Comparison of ENCODE assay signal across 12 cellular contexts in genomic region chr1:27618341-27619067, GRCh38. TPM values are rescaled to one million over a fixed set of nuclear protein-coding genes. Genes with fewer than 3 reads are reported as not detected.
DNase-seq lines count a peak whose midpoint lies in the region; ATAC-seq, FAIRE-seq and TF ChIP-seq lines count a peak whose summit lies in the region.
"Had no signal": no experiment of that assay in that cellular context is flagged by ENCODE, and none has a peak within 500 bp of the region (broad histone marks: within the 10 kb centered on the region; RNA-seq: fewer than 3 reads in every experiment).

No MANE protein-coding gene starts in this region.

- H3K4me3 Mint-ChIP-seq in IgD-negative memory B cell (peak overlapping the region in 2 of 4 donors; percentile 11 to 34), endodermal cell (no peak overlapping the region)
- no peak overlapping the region for H3K4me3 Mint-ChIP-seq in activated CD4-positive, alpha-beta memory T cell treated with anti-CD3 and anti-CD28 coated beads for 36 hours

- TF ChIP-seq CTCF in HepG2 (CRISPR knock-in tag; IDR thresholded peaks at IDR 0.05) = no peak
- TF ChIP-seq CTCF in testis (IDR thresholded peaks at IDR 0.05) = no peak
- no peak for TF ChIP-seq CTCF in endodermal cell (conservative IDR thresholded peaks at IDR 0.05)

- H3K27ac ChIP-seq in BLaER1 treated with 17β-estradiol and CSF1 and Interleukin-3, amounts not matched to agents 10 nM and 100 nM = peak overlapping the region in 9 of 11 experiments; percentile 32 to 62 (median 51); a peak in 14 of 22 replicates
- no peak overlapping the region for H3K27ac ChIP-seq in HepG2 (ENCODE audit: extremely low read length, insufficient read depth, low read length)
- no peak overlapping the region for H3K27ac ChIP-seq in testis
- no peak overlapping the region for H3K27ac ChIP-seq in endodermal cell (ENCODE audit: low read depth, low read length)
- H3K27ac ChIP-seq: coronary artery had no signal

- H3K36me3 Mint-ChIP-seq in IgD-negative memory B cell (peaks cover 2% of the 10 kb centered on the region), endodermal cell (ENCODE audit: low read depth) (no peaks in the 10 kb centered on the region)
- H3K36me3 Mint-ChIP-seq in activated CD4-positive, alpha-beta memory T cell treated with anti-CD3 and anti-CD28 coated beads for 36 hours = no peaks in the 10 kb centered on the region

- H3K27me3 ChIP-seq in BLaER1 treated with 17β-estradiol and CSF1 and Interleukin-3, amounts not matched to agents 10 nM and 100 nM = no peaks in the 10 kb centered on the region
- H3K27me3 ChIP-seq in HepG2 (ENCODE audit: control insufficient read depth in 1 of 2, insufficient read depth in 2 of 2, low read length in 2 of 2) (peaks cover 0 to 18% of the 10 kb centered on the region in 2 experiments; a peak in 3 of 5 replicates), testis (no peaks in the 10 kb centered on the region), endodermal cell (ENCODE audit: control insufficient read depth, insufficient read depth, low read length, poor library complexity, severe bottlenecking) (peaks cover 4% of the 10 kb centered on the region)
- H3K27me3 ChIP-seq: BE2C had no signal

- H3K4me2 ChIP-seq in BLaER1 treated with 17β-estradiol and CSF1 and Interleukin-3, amounts not matched to agents 10 nM and 100 nM = peak overlapping the region; percentile 36 to 75 (median 66)
- H3K4me2 ChIP-seq in HepG2 (ENCODE audit: low read depth, low read length) = peak overlapping the region; percentile 37; the same call in 1 of the 2 replicates

- POLR2A ChIA-PET in activated CD4-positive, alpha-beta memory T cell treated with anti-CD3 and anti-CD28 coated beads for 36 hours (lab: Charles Lee) = interaction anchor here (0.9 to 1.4 kb wide), 2 partner anchors 11 to 45 kb away, joined by 3 to 4 read pairs; no protein-coding TSS in a partner anchor
- POLR2A ChIA-PET in HepG2 (lab: Yijun Ruan, JAX) = interaction anchor here (1.2 to 1.6 kb wide), 2 partner anchors 11 to 22 kb away, joined by 3 to 7 read pairs; no protein-coding TSS in a partner anchor

- peak; percentile 59 for DNase-seq in activated CD4-positive, alpha-beta memory T cell treated with anti-CD3 and anti-CD28 coated beads for 36 hours
- DNase-seq in HepG2 (ENCODE audit: low spot score) (no peak), testis (no peak), left ventricle myocardium superior (no peak), endodermal cell (no peak)
- DNase-seq: BE2C, Karpas-422 had no signal

- no peak for TF ChIP-seq RAD21 in HepG2 (CRISPR knock-in tag; IDR thresholded peaks at IDR 0.05)

- peaks cover 0 to 83% (median 0%) of the 10 kb centered on the region in 11 experiments; a peak in 8 of 22 replicates for H3K36me3 ChIP-seq in BLaER1 treated with 17β-estradiol and CSF1 and Interleukin-3, amounts not matched to agents 10 nM and 100 nM
- no peaks in the 10 kb centered on the region for H3K36me3 ChIP-seq in HepG2 (replicated peaks in 1 of 2; ENCODE audit: control insufficient read depth in 1 of 2, insufficient read depth in 2 of 2, low read length in 2 of 2)
- H3K36me3 ChIP-seq in testis (ENCODE audit: low read depth, missing control alignments) = no peaks in the 10 kb centered on the region
- no peaks in the 10 kb centered on the region for H3K36me3 ChIP-seq in endodermal cell (ENCODE audit: control insufficient read depth, insufficient read depth, low read length)
- H3K36me3 ChIP-seq: BE2C had no signal

- in situ Hi-C loops in HepG2 (cut with HindIII; ENCODE audit: extremely low pct_ligation_motif_present, low pct_unique_long_range_greater_than_20kb) = loop anchor here (5.0 kb wide), 1 partner anchor 39 kb away; no protein-coding TSS in a partner anchor

- TF ChIP-seq EP300 in HepG2 (IDR thresholded peaks at IDR 0.05; ENCODE audit: low read depth in 2 of 2, low read length in 2 of 2) (no peak), HepG2 (CRISPR knock-in tag; IDR thresholded peaks at IDR 0.05; ENCODE audit: borderline replicate concordance) (no peak)

- peaks cover 27 to 80% (median 54%) of the 10 kb centered on the region in 10 experiments for H3K4me1 ChIP-seq in BLaER1 treated with 17β-estradiol and CSF1 and Interleukin-3, amounts not matched to agents 10 nM and 100 nM
- H3K4me1 ChIP-seq in HepG2 (ENCODE audit: insufficient read depth, low read length) = peaks cover 40% of the 10 kb centered on the region
- peaks cover 6% of the 10 kb centered on the region for H3K4me1 ChIP-seq in testis
- H3K4me1 ChIP-seq in endodermal cell (ENCODE audit: control insufficient read depth, insufficient read depth, low read length) = no peaks in the 10 kb centered on the region
- H3K4me1 ChIP-seq: BE2C had no signal

- H3K4me3 ChIP-seq in BLaER1 treated with 17β-estradiol and CSF1 and Interleukin-3, amounts not matched to agents 10 nM and 100 nM = no peak overlapping the region
- H3K4me3 ChIP-seq in HepG2 (replicated peaks in 1 of 3; ENCODE audit: insufficient read depth in 1 of 3, low read depth in 2 of 3, low read length in 3 of 3) (no peak overlapping the region), testis (no peak overlapping the region), endodermal cell (ENCODE audit: low read length) (no peak overlapping the region)
- H3K4me3 ChIP-seq: coronary artery, skin epidermis had no signal

- FAIRE-seq in HepG2 (lab: Jason Lieb, UNC) = no peak

- H4K20me1 ChIP-seq in BLaER1 treated with 17β-estradiol and CSF1 and Interleukin-3, amounts not matched to agents 10 nM and 100 nM = peaks cover 0 to 42% (median 0%) of the 10 kb centered on the region in 11 experiments; a peak in 3 of 22 replicates
- no peaks in the 10 kb centered on the region for H4K20me1 ChIP-seq in HepG2 (ENCODE audit: insufficient read depth, low read length)

- 25% methylated on average over 13 of the region's 14 CpGs for WGBS in HepG2 (ENCODE audit: low lambda C conversion rate)
- 65 to 78% methylated on average over 14 of the region's 14 CpGs for WGBS in testis, 2 donors
- 90 to 92% methylated on average over 9 to 14 of the region's 14 CpGs for WGBS in endodermal cell (ENCODE audit: insufficient coverage in 1 of 2, insufficient read length in 1 of 2), 2 experiments

- no TSS peak for BruUV-seq in HepG2 (replicated peaks; lab: Mats Ljungman, UMichigan)

- H3K9ac ChIP-seq in BLaER1 treated with 17β-estradiol and CSF1 and Interleukin-3, amounts not matched to agents 10 nM and 100 nM = peak overlapping the region in 3 of 11 experiments; percentile 15 to 53 (median 40); a peak in 3 of 22 replicates
- H3K9ac ChIP-seq in HepG2 (ENCODE audit: insufficient read depth, low read depth, low read length) (no peak overlapping the region), endodermal cell (ENCODE audit: extremely low read depth, low read length, poor library complexity, severe bottlenecking) (no peak overlapping the region)

- peaks cover 15 to 21% (median 19%) of the 10 kb centered on the region in 3 donors for H3K4me1 Mint-ChIP-seq in IgD-negative memory B cell
- peaks cover 42% of the 10 kb centered on the region for H3K4me1 Mint-ChIP-seq in activated CD4-positive, alpha-beta memory T cell treated with anti-CD3 and anti-CD28 coated beads for 36 hours (ENCODE audit: low read depth)
- peaks cover 8% of the 10 kb centered on the region for H3K4me1 Mint-ChIP-seq in endodermal cell

- H2AFZ ChIP-seq in HepG2 (ENCODE audit: low read length) = no peak overlapping the region

- intact Hi-C loops in activated CD4-positive, alpha-beta memory T cell treated with anti-CD3 and anti-CD28 coated beads for 36 hours (cut with micrococcal nuclease) = no loop called here
- intact Hi-C loops in HepG2 (cut with micrococcal nuclease; ENCODE audit: unreplicated experiment) (no loop called here), testis (cut with DNase I; ENCODE audit: low total_unique reads) (loop anchor here (10.0 kb wide), 1 partner anchor 46 kb away; no protein-coding TSS in a partner anchor), left ventricle myocardium superior (cut with micrococcal nuclease) (no loop called here)

- CTCF ChIA-PET in activated CD4-positive, alpha-beta memory T cell treated with anti-CD3 and anti-CD28 coated beads for 36 hours (lab: Charles Lee) = interaction anchor here (1.3 to 4.6 kb wide), 3 partner anchors 11 to 44 kb away, joined by 3 to 34 read pairs (median 21); no protein-coding TSS in a partner anchor
- CTCF ChIA-PET in HepG2 (lab: Yijun Ruan, JAX; ENCODE audit: low intra/inter-chr PET ratio, low total read pairs) = no interaction called here

- no peaks in the 10 kb centered on the region for H3K79me2 ChIP-seq in HepG2 (ENCODE audit: insufficient read depth, low read length)

- no peaks in the 10 kb centered on the region for H3K27me3 Mint-ChIP-seq in IgD-negative memory B cell
- H3K27me3 Mint-ChIP-seq in activated CD4-positive, alpha-beta memory T cell treated with anti-CD3 and anti-CD28 coated beads for 36 hours = no peaks in the 10 kb centered on the region
- peaks cover 11% of the 10 kb centered on the region for H3K27me3 Mint-ChIP-seq in endodermal cell (ENCODE audit: insufficient read depth)

- ATAC-seq in HepG2 = no peak
- ATAC-seq in left ventricle myocardium superior = no peak
- no peak for ATAC-seq in SK-N-SH treated with all-trans-retinoic acid at 6 μM for 48 hours

- H3K9me3 ChIP-seq in BLaER1 treated with 17β-estradiol and CSF1 and Interleukin-3, amounts not matched to agents 10 nM and 100 nM (replicated peaks in 1 of 11) = no peaks in the 10 kb centered on the region
- H3K9me3 ChIP-seq in HepG2 (ENCODE audit: low read length) (no peaks in the 10 kb centered on the region), testis (no peaks in the 10 kb centered on the region), endodermal cell (ENCODE audit: control insufficient read depth, low read length) (no peaks in the 10 kb centered on the region)
- H3K9me3 ChIP-seq: BE2C had no signal

- H3K27ac Mint-ChIP-seq in IgD-negative memory B cell = peak overlapping the region; percentile 6 to 70 (median 59)
- H3K27ac Mint-ChIP-seq in activated CD4-positive, alpha-beta memory T cell treated with anti-CD3 and anti-CD28 coated beads for 36 hours = peak overlapping the region; percentile 77
- no peak overlapping the region for H3K27ac Mint-ChIP-seq in endodermal cell

- no peak for TF ChIP-seq POLR2A in HepG2 (IDR thresholded peaks at IDR 0.05; ENCODE audit: insufficient read depth in 1 of 2, low read depth in 2 of 2, low read length in 2 of 2)
- no peak for TF ChIP-seq POLR2A in testis (IDR thresholded peaks at IDR 0.05)

- H3K9me3 Mint-ChIP-seq in IgD-negative memory B cell (no peaks in the 10 kb centered on the region), endodermal cell (no peaks in the 10 kb centered on the region)
- no peaks in the 10 kb centered on the region for H3K9me3 Mint-ChIP-seq in activated CD4-positive, alpha-beta memory T cell treated with anti-CD3 and anti-CD28 coated beads for 36 hours

RNA-seq across cellular contexts. Expression of gene AHDC1, which starts 14.6 kb away (rescaled TPM):
- polyA plus RNA-seq in IgD-negative memory B cell = 1.1 TPM
- total RNA-seq in activated CD4-positive, alpha-beta memory T cell treated with anti-CD3 and anti-CD28 coated beads for 36 hours = 10 to 100 TPM in 1 of 2 experiments, 1 to 10 TPM in 1; 8.3 to 12.1 TPM
- 2.6 and 2.7 TPM in 2 replicates for total RNA-seq in HepG2 (2016; rRNA removed; fragmentation: Illumina TruSeq; extraction: Trizol)
- total RNA-seq in HepG2 (2016; cell fraction: cytosol; rRNA removed; fragmentation: Illumina TruSeq; extraction: Trizol; ENCODE audit: low read depth) = 1.9 and 2.6 TPM in 2 replicates
- 3.1 and 3.5 TPM in 2 replicates for total RNA-seq in HepG2 (2016; cell fraction: insoluble cytoplasmic fraction; rRNA removed; fragmentation: Illumina TruSeq; extraction: Trizol)
- total RNA-seq in HepG2 (2016; cell fraction: membrane; rRNA removed; fragmentation: Illumina TruSeq; extraction: Trizol) = 1.6 and 2.4 TPM in 2 replicates
- 3.0 and 6.6 TPM in 2 replicates for total RNA-seq in HepG2 (2016; cell fraction: nucleus; rRNA removed; fragmentation: Illumina TruSeq; extraction: Trizol)
- 1.0 and 1.2 TPM in 2 replicates for polyA plus RNA-seq in HepG2 (2011; rRNA removed)
- polyA plus RNA-seq in HepG2 (2011; cell fraction: cytosol; rRNA removed) = 0.52 and 0.72 TPM in 2 replicates
- 7.0 and 8.3 TPM in 2 replicates for polyA plus RNA-seq in HepG2 (2011; cell fraction: nucleus; rRNA removed)
- 4.7 and 7.3 TPM in 2 replicates for polyA plus RNA-seq in HepG2 (2012)
- 0.24 and 0.35 TPM in 2 replicates for polyA plus RNA-seq in HepG2 (2016; cell fraction: cytosol; fragmentation: Illumina TruSeq; extraction: Trizol; ENCODE audit: low read depth)
- 3.9 and 4.0 TPM in 2 replicates for polyA plus RNA-seq in HepG2 (2016; cell fraction: insoluble cytoplasmic fraction; fragmentation: Illumina TruSeq; extraction: Trizol; ENCODE audit: low read depth)
- 0.32 and 0.57 TPM in 2 replicates for polyA plus RNA-seq in HepG2 (2016; cell fraction: membrane; fragmentation: Illumina TruSeq; extraction: Trizol; ENCODE audit: low read depth)
- 12.2 and 16.8 TPM in 2 replicates for polyA plus RNA-seq in HepG2 (2016; cell fraction: nucleus; fragmentation: Illumina TruSeq; extraction: Trizol; ENCODE audit: insufficient read depth, low read depth)
- 3.1 and 6.5 TPM in 2 replicates for polyA minus RNA-seq in HepG2 (2011; rRNA and poly(A)+ RNA removed; ENCODE audit: low replicate concordance)
- polyA minus RNA-seq in HepG2 (2011; cell fraction: cytosol; rRNA and poly(A)+ RNA removed) = 3.1 and 3.7 TPM in 2 replicates
- 5.1 and 5.3 TPM in 2 replicates for polyA minus RNA-seq in HepG2 (2011; cell fraction: nucleus; rRNA and poly(A)+ RNA removed)
- 10 to 100 TPM; 73.7 to 86.8 TPM for total RNA-seq in testis
- 32.5 TPM for polyA plus RNA-seq in testis (ENCODE audit: insufficient read depth, low read depth, low replicate concordance)
- total RNA-seq in left ventricle myocardium superior = 42.8 TPM
- total RNA-seq in endodermal cell = 10 to 100 TPM; 39.3 to 41.2 TPM
- 52.1 TPM for polyA plus RNA-seq in endodermal cell (2013, experiment 1 of 2)
- 50.1 TPM for polyA plus RNA-seq in endodermal cell (2013, experiment 2 of 2)

RNA-seq across cellular contexts. Expression of gene FGR, which starts 16.5 kb away (rescaled TPM):
- 72.0 TPM for polyA plus RNA-seq in IgD-negative memory B cell
- total RNA-seq in activated CD4-positive, alpha-beta memory T cell treated with anti-CD3 and anti-CD28 coated beads for 36 hours = under 1 TPM; 0.24 to 0.27 TPM
- not detected in 2 replicates for total RNA-seq in HepG2 (2016; rRNA removed; fragmentation: Illumina TruSeq; extraction: Trizol)
- not detected in 2 replicates for total RNA-seq in HepG2 (2016; cell fraction: cytosol; rRNA removed; fragmentation: Illumina TruSeq; extraction: Trizol; ENCODE audit: low read depth)
- not detected in 2 replicates for total RNA-seq in HepG2 (2016; cell fraction: insoluble cytoplasmic fraction; rRNA removed; fragmentation: Illumina TruSeq; extraction: Trizol)
- total RNA-seq in HepG2 (2016; cell fraction: membrane; rRNA removed; fragmentation: Illumina TruSeq; extraction: Trizol) = not detected in 2 replicates
- total RNA-seq in HepG2 (2016; cell fraction: nucleus; rRNA removed; fragmentation: Illumina TruSeq; extraction: Trizol) = not detected in 2 replicates
- polyA plus RNA-seq in HepG2 (2011; rRNA removed) = 0.04 TPM in 1 of 2 replicates, not detected in the other
- 0.01 and 0.04 TPM in 2 replicates for polyA plus RNA-seq in HepG2 (2011; cell fraction: cytosol; rRNA removed)
- polyA plus RNA-seq in HepG2 (2011; cell fraction: nucleus; rRNA removed) = 0.14 and 0.33 TPM in 2 replicates
- not detected in 2 replicates for polyA plus RNA-seq in HepG2 (2012)
- not detected in 2 replicates for polyA plus RNA-seq in HepG2 (2016; cell fraction: cytosol; fragmentation: Illumina TruSeq; extraction: Trizol; ENCODE audit: low read depth)
- not detected in 2 replicates for polyA plus RNA-seq in HepG2 (2016; cell fraction: insoluble cytoplasmic fraction; fragmentation: Illumina TruSeq; extraction: Trizol; ENCODE audit: low read depth)
- not detected in 2 replicates for polyA plus RNA-seq in HepG2 (2016; cell fraction: membrane; fragmentation: Illumina TruSeq; extraction: Trizol; ENCODE audit: low read depth)
- not detected in 2 replicates for polyA plus RNA-seq in HepG2 (2016; cell fraction: nucleus; fragmentation: Illumina TruSeq; extraction: Trizol; ENCODE audit: insufficient read depth, low read depth)
- polyA minus RNA-seq in HepG2 (2011; rRNA and poly(A)+ RNA removed; ENCODE audit: low replicate concordance) = 0.33 TPM in 1 of 2 replicates, not detected in the other
- polyA minus RNA-seq in HepG2 (2011; cell fraction: cytosol; rRNA and poly(A)+ RNA removed) = not detected in 2 replicates
- polyA minus RNA-seq in HepG2 (2011; cell fraction: nucleus; rRNA and poly(A)+ RNA removed) = not detected in 2 replicates
- 10 to 100 TPM in 1 of 2 donors, 1 to 10 TPM in 1; 10.0 to 10.2 TPM for total RNA-seq in testis
- polyA plus RNA-seq in testis (ENCODE audit: insufficient read depth, low read depth, low replicate concordance) = 5.2 TPM
- 4.7 TPM for total RNA-seq in left ventricle myocardium superior
- total RNA-seq in endodermal cell = not detected
- 0.14 TPM for polyA plus RNA-seq in endodermal cell (2013, experiment 1 of 2)
- not detected for polyA plus RNA-seq in endodermal cell (2013, experiment 2 of 2)

RNA-seq across cellular contexts. Expression of gene IFI6, which starts 53.5 kb away (rescaled TPM):
- 68.2 TPM for polyA plus RNA-seq in IgD-negative memory B cell
- 10 to 100 TPM; 76.4 TPM for total RNA-seq in activated CD4-positive, alpha-beta memory T cell treated with anti-CD3 and anti-CD28 coated beads for 36 hours
- total RNA-seq in HepG2 (2016; rRNA removed; fragmentation: Illumina TruSeq; extraction: Trizol) = 6.1 and 13.2 TPM in 2 replicates
- total RNA-seq in HepG2 (2016; cell fraction: cytosol; rRNA removed; fragmentation: Illumina TruSeq; extraction: Trizol; ENCODE audit: low read depth) = 2.7 and 3.0 TPM in 2 replicates
- 7.4 and 12.7 TPM in 2 replicates for total RNA-seq in HepG2 (2016; cell fraction: insoluble cytoplasmic fraction; rRNA removed; fragmentation: Illumina TruSeq; extraction: Trizol)
- 3.2 and 3.3 TPM in 2 replicates for total RNA-seq in HepG2 (2016; cell fraction: membrane; rRNA removed; fragmentation: Illumina TruSeq; extraction: Trizol)
- 8.4 and 10.6 TPM in 2 replicates for total RNA-seq in HepG2 (2016; cell fraction: nucleus; rRNA removed; fragmentation: Illumina TruSeq; extraction: Trizol)
- polyA plus RNA-seq in HepG2 (2011; rRNA removed) = 12.9 and 21.8 TPM in 2 replicates
- polyA plus RNA-seq in HepG2 (2011; cell fraction: cytosol; rRNA removed) = 18.2 and 23.3 TPM in 2 replicates
- polyA plus RNA-seq in HepG2 (2011; cell fraction: nucleus; rRNA removed) = 6.3 and 11.3 TPM in 2 replicates
- 10.8 and 16.9 TPM in 2 replicates for polyA plus RNA-seq in HepG2 (2012)
- 2.0 and 3.3 TPM in 2 replicates for polyA plus RNA-seq in HepG2 (2016; cell fraction: cytosol; fragmentation: Illumina TruSeq; extraction: Trizol; ENCODE audit: low read depth)
- 5.6 and 6.9 TPM in 2 replicates for polyA plus RNA-seq in HepG2 (2016; cell fraction: insoluble cytoplasmic fraction; fragmentation: Illumina TruSeq; extraction: Trizol; ENCODE audit: low read depth)
- 3.2 and 3.9 TPM in 2 replicates for polyA plus RNA-seq in HepG2 (2016; cell fraction: membrane; fragmentation: Illumina TruSeq; extraction: Trizol; ENCODE audit: low read depth)
- 12.0 and 16.6 TPM in 2 replicates for polyA plus RNA-seq in HepG2 (2016; cell fraction: nucleus; fragmentation: Illumina TruSeq; extraction: Trizol; ENCODE audit: insufficient read depth, low read depth)
- polyA minus RNA-seq in HepG2 (2011; rRNA and poly(A)+ RNA removed; ENCODE audit: low replicate concordance) = 7.1 and 42.2 TPM in 2 replicates
- 4.4 and 7.3 TPM in 2 replicates for polyA minus RNA-seq in HepG2 (2011; cell fraction: cytosol; rRNA and poly(A)+ RNA removed)
- 1.3 and 1.4 TPM in 2 replicates for polyA minus RNA-seq in HepG2 (2011; cell fraction: nucleus; rRNA and poly(A)+ RNA removed)
- 100 to 1,000 TPM; 120 to 288 TPM for total RNA-seq in testis
- polyA plus RNA-seq in testis (ENCODE audit: insufficient read depth, low read depth, low replicate concordance) = 88.9 TPM
- 34.5 TPM for total RNA-seq in left ventricle myocardium superior
- 1 to 10 TPM in 1 of 2 donors, under 1 TPM in 1; 0.71 to 1.1 TPM for total RNA-seq in endodermal cell
- 27.2 TPM for polyA plus RNA-seq in endodermal cell (2013, experiment 1 of 2)
- 22.0 TPM for polyA plus RNA-seq in endodermal cell (2013, experiment 2 of 2)

Comparison
In these comparisons a context has a peak if more than half of its experiments do, and no peak if none do; other contexts are left out.
1. H3K27ac ChIP-seq: peak in BLaER1 treated with 17β-estradiol and CSF1 and Interleukin-3, amounts not matched to agents 10 nM and 100 nM (9 of 11); none in HepG2 (single experiment), testis (0 of 2) and endodermal cell (single experiment).